ENCODE assay signal across 8 cellular contexts in the genomic region with DNA sequence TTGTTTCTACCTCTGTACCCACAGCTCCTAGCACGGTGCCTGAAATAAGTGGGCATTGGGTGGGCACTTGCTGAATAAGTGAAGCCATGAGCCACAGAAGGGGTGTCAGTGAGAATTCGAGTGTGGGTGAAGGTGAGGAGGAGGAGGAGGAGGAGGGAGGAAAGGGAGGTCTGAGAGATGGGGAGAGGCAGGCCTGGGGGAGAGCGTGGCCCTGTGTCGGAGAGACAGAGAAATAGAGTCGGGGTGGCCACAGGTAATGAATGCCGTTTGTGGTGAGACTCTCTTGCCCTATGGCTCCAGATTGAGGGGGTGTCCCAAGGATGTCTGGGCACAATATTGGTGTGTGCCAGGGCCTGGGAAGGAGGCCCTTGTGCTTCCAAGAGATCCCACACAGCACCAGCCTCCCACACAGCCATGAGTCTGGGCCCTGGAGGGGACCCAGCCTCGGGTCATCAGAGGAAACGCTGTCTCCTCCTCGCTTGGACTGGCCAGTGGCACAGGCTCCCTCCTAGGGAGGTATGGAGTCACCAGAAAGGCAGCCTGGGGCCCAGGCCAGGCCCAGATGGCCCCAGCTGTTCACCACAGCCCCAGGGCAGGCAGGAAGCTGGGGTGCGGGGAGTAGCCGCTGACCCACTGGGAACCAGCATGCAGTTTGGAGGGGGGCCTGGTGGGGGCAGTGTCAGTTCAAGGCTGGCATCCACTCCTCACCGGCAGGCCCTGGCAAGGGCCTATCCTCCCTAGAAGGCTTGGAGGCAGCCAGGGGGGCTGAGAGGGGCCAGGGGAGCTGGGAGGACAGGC. TPM values are rescaled to one million over a fixed set of nuclear protein-coding genes. Genes with fewer than 3 reads are reported as not detected.
A peak's percentile ranks its signal among the peaks of the same experiment; 100 is the strongest.
DNase-seq lines count a peak whose midpoint lies in the region; ATAC-seq and TF ChIP-seq lines count a peak whose summit lies in the region.

No MANE protein-coding gene starts in this region.

- POLR2A ChIA-PET in Caco-2 (lab: Charles Lee): no interaction called here

- no peak overlapping the region for H3K27ac Mint-ChIP-seq in Caco-2 (ENCODE audit: unreplicated experiment)
- no peak overlapping the region for H3K27ac Mint-ChIP-seq in activated T-cell treated with anti-CD3 and anti-CD28 coated beads, Interleukin-2, amount 50 U/mL, for 72 hours

- peak; percentile 35 for TF ChIP-seq CTCF in Caco-2 (IDR thresholded peaks at IDR 0.05; ENCODE audit: insufficient read depth in 1 of 2, low read depth in 1 of 2, low read length in 1 of 2, severe bottlenecking in 1 of 2, unreplicated experiment in 1 of 2)

- no peaks in the 10 kb centered on the region for H3K9me3 Mint-ChIP-seq in Caco-2 (ENCODE audit: unreplicated experiment)
- no peaks in the 10 kb centered on the region for H3K9me3 Mint-ChIP-seq in activated T-cell treated with anti-CD3 and anti-CD28 coated beads, Interleukin-2, amount 50 U/mL, for 72 hours

- no peaks in the 10 kb centered on the region for H3K9me3 ChIP-seq in Caco-2

- no peaks in the 10 kb centered on the region for H3K36me3 ChIP-seq in Caco-2 (ENCODE audit: control insufficient read depth, insufficient read depth, low read length)

- H3K36me3 Mint-ChIP-seq in Caco-2 (ENCODE audit: insufficient read depth, unreplicated experiment): no peaks in the 10 kb centered on the region
- H3K36me3 Mint-ChIP-seq in activated T-cell treated with anti-CD3 and anti-CD28 coated beads, Interleukin-2, amount 50 U/mL, for 72 hours (ENCODE audit: insufficient read depth in 2 of 2): no peaks in the 10 kb centered on the region

- H3K4me1 Mint-ChIP-seq in Caco-2 (ENCODE audit: low read depth, unreplicated experiment): no peaks in the 10 kb centered on the region
- H3K4me1 Mint-ChIP-seq in activated T-cell treated with anti-CD3 and anti-CD28 coated beads, Interleukin-2, amount 50 U/mL, for 72 hours (ENCODE audit: low read depth): peaks cover 34% of the 10 kb centered on the region

- ATAC-seq in activated T-cell treated with anti-CD3 and anti-CD28 coated beads, Interleukin-2, amount 50 U/mL, for 72 hours (replicated peaks in 1 of 2): peak; percentile 46 to 53
- ATAC-seq in left lobe of liver (peak; percentile 37), HG02759 (IDR thresholded peaks at IDR 0.05; ENCODE audit: unreplicated experiment) (no peak), GM21360 (IDR thresholded peaks at IDR 0.05; ENCODE audit: unreplicated experiment) (no peak)

- H3K4me3 ChIP-seq in Caco-2 (ENCODE audit: low read depth, low read length): no peak overlapping the region

- H3K4me1 ChIP-seq in Caco-2: no peaks in the 10 kb centered on the region

- no TSS peak for BruUV-seq in Caco-2 (replicated peaks; lab: Mats Ljungman, UMichigan)

- H3K27me3 ChIP-seq in Caco-2 (replicated peaks; ENCODE audit: control insufficient read depth, insufficient read depth, low read length): no peaks in the 10 kb centered on the region

- intact Hi-C loops in Caco-2 (cut with micrococcal nuclease; ENCODE audit: unreplicated experiment): no loop called here

- peaks cover 22% of the 10 kb centered on the region for H3K27me3 Mint-ChIP-seq in Caco-2 (ENCODE audit: insufficient read depth, unreplicated experiment)
- H3K27me3 Mint-ChIP-seq in activated T-cell treated with anti-CD3 and anti-CD28 coated beads, Interleukin-2, amount 50 U/mL, for 72 hours (ENCODE audit: low read depth): no peaks in the 10 kb centered on the region

- CTCF ChIA-PET in Caco-2 (lab: Charles Lee): no interaction called here

- peak in 1 of 2 experiments; percentile 34 for DNase-seq in Caco-2
- DNase-seq in HT1080 (ENCODE audit: low read depth): peak; percentile 42
- DNase-seq in activated T-cell treated with anti-CD3 and anti-CD28 coated beads, Interleukin-2, amount 50 U/mL, for 72 hours: peak; percentile 41
- no peak for DNase-seq in left lobe of liver (ENCODE audit: low spot score)
- no peak for DNase-seq in T1000 (lab: John Stamatoyannopoulos, UW)
- DNase-seq in kidney glomerular epithelial cell (lab: John Stamatoyannopoulos, UW): no peak

- H3K4me3 Mint-ChIP-seq in Caco-2 (ENCODE audit: unreplicated experiment): no peak overlapping the region
- H3K4me3 Mint-ChIP-seq in activated T-cell treated with anti-CD3 and anti-CD28 coated beads, Interleukin-2, amount 50 U/mL, for 72 hours: no peak overlapping the region

RNA-seq across cellular contexts. Expression of a gene that starts 49.0 kb away (rescaled TPM):
- total RNA-seq in Caco-2 (2022) (0.09 and 0.14 TPM in 2 replicates), left lobe of liver (0.15 TPM)
- 0.20 and 0.39 TPM in 2 replicates for total RNA-seq in HT1080 (2014; rRNA removed; shearing (Covaris generic))
- 0.09 and 0.10 TPM in 2 replicates for polyA plus RNA-seq in HT1080 (2015; cell fraction: cytosol; rRNA removed)
- polyA plus RNA-seq in HT1080 (2015; cell fraction: nucleus; rRNA removed): 0.02 and 0.15 TPM in 2 replicates
- total RNA-seq in activated T-cell treated with anti-CD3 and anti-CD28 coated beads, Interleukin-2, amount 50 U/mL, for 72 hours: under 1 TPM; 0.26 to 0.44 TPM

Comparison
In these comparisons a context has a peak if more than half of its experiments do, and no peak if none do; other contexts are left out.
1. DNase-seq: peak in HT1080 (single experiment) and activated T-cell treated with anti-CD3 and anti-CD28 coated beads, Interleukin-2, amount 50 U/mL, for 72 hours (2 of 2); none in left lobe of liver (single experiment), T1000 (single experiment) and kidney glomerular epithelial cell (single experiment).
2. ATAC-seq: peak in activated T-cell treated with anti-CD3 and anti-CD28 coated beads, Interleukin-2, amount 50 U/mL, for 72 hours (2 of 2) and left lobe of liver (single experiment); none in HG02759 (single experiment) and GM21360 (single experiment).